ENCODE assay signal across 28 cellular contexts in the genomic region with DNA sequence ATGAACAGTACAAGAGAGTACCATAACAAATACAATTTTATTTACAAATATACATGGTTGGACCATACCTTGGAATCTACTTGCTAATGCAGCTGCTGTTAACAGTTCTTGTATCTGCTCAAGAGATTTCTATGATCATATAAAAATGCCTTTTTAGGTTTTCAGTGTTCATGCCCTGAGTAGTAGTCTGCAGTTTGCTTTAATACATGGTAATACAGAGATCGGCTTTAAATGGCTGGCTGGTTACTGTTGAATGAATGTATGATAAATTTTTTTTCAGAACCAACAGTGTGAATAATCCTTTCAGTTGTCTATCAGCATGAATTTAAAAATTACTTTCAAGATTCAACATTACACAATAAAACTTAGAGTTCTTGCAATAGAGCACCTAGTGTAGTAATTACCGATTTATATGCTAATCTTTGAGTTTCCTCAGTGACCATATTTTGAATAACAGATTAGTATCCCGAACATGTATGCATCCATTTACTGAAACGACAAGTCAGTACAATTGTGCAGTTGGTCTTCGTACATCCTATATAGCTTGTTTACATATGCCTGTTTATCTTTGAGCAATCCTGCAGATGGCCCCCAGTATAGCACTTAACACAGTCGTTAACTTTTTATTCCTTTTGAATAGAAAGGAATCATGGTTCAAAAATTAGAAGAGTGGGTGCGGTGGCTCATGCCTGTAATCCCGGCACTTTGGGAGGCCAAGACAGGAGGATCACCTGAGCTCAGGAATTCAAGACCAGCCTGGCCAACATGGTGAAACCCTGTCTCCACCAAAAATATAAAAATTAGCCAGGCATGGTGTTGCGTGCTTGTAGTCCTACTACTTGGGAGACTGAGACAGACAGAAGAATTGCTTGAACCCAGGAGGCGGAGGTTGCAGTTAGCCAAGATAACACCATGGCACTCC. TPM values are rescaled to one million over a fixed set of nuclear protein-coding genes. Genes with fewer than 3 reads are reported as not detected.
DNase-seq lines count a peak whose midpoint lies in the region; ATAC-seq, FAIRE-seq and TF ChIP-seq lines count a peak whose summit lies in the region.
"Had no signal": no experiment of that assay in that cellular context is flagged by ENCODE, and none has a peak within 500 bp of the region (broad histone marks: within the 10 kb centered on the region; RNA-seq: fewer than 3 reads in every experiment).

No MANE protein-coding gene starts in this region.

- H3K4me1 ChIP-seq in endothelial cell of umbilical vein (ENCODE audit: control insufficient read depth, extremely low read depth, insufficient read depth, low read length): peaks cover 11% of the 10 kb centered on the region
- H3K4me1 ChIP-seq: parathyroid adenoma had no signal

- no peak for ATAC-seq in natural killer cell
- ATAC-seq in natural killer cell treated with Interleukin-12 subunit alpha and Interleukin-12 subunit beta and Interleukin-15 and Interleukin-18, amount 100 ng/mL, for 72 hours: no peak
- ATAC-seq: esophagus mucosa, right cardiac atrium had no signal

- no peak for FAIRE-seq in endothelial cell of umbilical vein (lab: Jason Lieb, UNC)

- intact Hi-C loops in natural killer cell (cut with micrococcal nuclease): no loop called here
- intact Hi-C loops in endothelial cell of umbilical vein (cut with micrococcal nuclease): no loop called here

- peaks cover 30% of the 10 kb centered on the region for H3K79me2 ChIP-seq in endothelial cell of umbilical vein (ENCODE audit: control insufficient read depth, insufficient read depth, low read length)

- H3K36me3 ChIP-seq in endothelial cell of umbilical vein (ENCODE audit: control insufficient read depth in 2 of 2, extremely low read depth in 1 of 2, insufficient read depth in 2 of 2, low read length in 2 of 2): peaks cover 26 to 54% of the 10 kb centered on the region in 2 experiments

- no peak overlapping the region for H3K9ac ChIP-seq in endothelial cell of umbilical vein (replicated peaks; ENCODE audit: extremely low read depth, insufficient read depth, low read length)
- H3K9ac ChIP-seq: parathyroid adenoma had no signal

- no peaks in the 10 kb centered on the region for H3K9me3 Mint-ChIP-seq in natural killer cell
- H3K9me3 Mint-ChIP-seq in natural killer cell treated with Interleukin-12 subunit alpha and Interleukin-12 subunit beta and Interleukin-15 and Interleukin-18, amount 100 ng/mL, for 72 hours: no peaks in the 10 kb centered on the region
- H3K9me3 Mint-ChIP-seq: brain, H9, nephron had no signal

- H3K4me3 ChIP-seq in endothelial cell of umbilical vein (replicated peaks in 1 of 3; ENCODE audit: insufficient read depth in 1 of 3, low read depth in 1 of 3, low read length in 3 of 3): no peak overlapping the region
- H3K4me3 ChIP-seq: hepatocyte, left ventricle myocardium inferior, testis, vagina had no signal

- no peak overlapping the region for H2AFZ ChIP-seq in endothelial cell of umbilical vein (ENCODE audit: low read depth, low read length)
- H2AFZ ChIP-seq: hepatocyte, parathyroid adenoma had no signal

- DNase-seq in natural killer cell (no peak), NAMALWA (ENCODE audit: low spot score) (peak; percentile 42), endothelial cell of umbilical vein (ENCODE audit: low read depth, low spot score) (no peak), dedifferentiated amniotic fluid mesenchymal stem cell (ENCODE audit: extremely low spot score) (no peak), KG1 (lab: John Stamatoyannopoulos, UW) (no peak)
- DNase-seq in natural killer cell treated with Interleukin-12 subunit alpha and Interleukin-12 subunit beta and Interleukin-15 and Interleukin-18, amount 100 ng/mL, for 72 hours (ENCODE audit: low spot score): no peak
- no peak for DNase-seq in stimulated activated CD4-positive, alpha-beta T cell treated with anti-CD3 and anti-CD28 coated beads, Interleukin-4, amount 100 ng/mL, for 24 hours
- DNase-seq: activated CD4-positive, alpha-beta T cell treated with anti-CD3 and anti-CD28 coated beads, Interleukin-2, amount 50 U/mL, for 4 hours; activated CD8-positive, alpha-beta memory T cell treated with anti-CD3 and anti-CD28 coated beads, Interleukin-2, amount 50 U/mL, for 48 hours; activated effector memory CD4-positive, alpha-beta T cell treated with anti-CD3 and anti-CD28 coated beads, Interleukin-2, amount 50 U/mL, for 16 hours; DND-41; effector CD8-positive, alpha-beta T cell; foreskin keratinocyte; H9; left ventricle myocardium inferior; NCI-H1105 treated with DMSO at 0.1 percent for 48 hours; NCI-H2081 treated with DMSO at 0.1 percent for 48 hours; NCI-H774; right cardiac atrium; stimulated activated CD4-positive, alpha-beta T cell treated with anti-CD3 and anti-CD28 coated beads, Interleukin-4, amount 100 ng/mL, for 1 hour; stimulated activated naive CD4-positive, alpha-beta T cell; testis had no signal

- no peaks in the 10 kb centered on the region for H3K9me1 ChIP-seq in endothelial cell of umbilical vein (replicated peaks; ENCODE audit: control insufficient read depth, extremely low read depth, insufficient read depth, low read length)

- dilution Hi-C loops in endothelial cell of umbilical vein (cut with MboI; ENCODE audit: extremely low pct_ligation_motif_present, low sequenced_read_pairs): no loop called here

- H4K20me1 ChIP-seq in endothelial cell of umbilical vein (replicated peaks; ENCODE audit: control insufficient read depth, extremely low read depth, insufficient read depth, low read length): peaks cover 29% of the 10 kb centered on the region

- peak overlapping the region; percentile 45 to 71 for H3K27ac Mint-ChIP-seq in natural killer cell
- no peak overlapping the region for H3K27ac Mint-ChIP-seq in natural killer cell treated with Interleukin-12 subunit alpha and Interleukin-12 subunit beta and Interleukin-15 and Interleukin-18, amount 100 ng/mL, for 72 hours

- H3K4me1 Mint-ChIP-seq in natural killer cell: peaks cover 32 to 39% of the 10 kb centered on the region in 2 donors
- peaks cover 27 to 32% of the 10 kb centered on the region in 2 donors for H3K4me1 Mint-ChIP-seq in natural killer cell treated with Interleukin-12 subunit alpha and Interleukin-12 subunit beta and Interleukin-15 and Interleukin-18, amount 100 ng/mL, for 72 hours (ENCODE audit: low read depth in 2 of 2)

- POLR2A ChIA-PET in endothelial cell of umbilical vein (lab: Charles Lee): no interaction called here

- no peaks in the 10 kb centered on the region for H3K27me3 ChIP-seq in endothelial cell of umbilical vein (ENCODE audit: control insufficient read depth in 2 of 2, insufficient read depth in 2 of 2, low read length in 2 of 2)
- H3K27me3 ChIP-seq: foreskin keratinocyte, hepatocyte, testis, vagina had no signal

- no peaks in the 10 kb centered on the region for H3K27me3 Mint-ChIP-seq in natural killer cell (ENCODE audit: low read depth in 2 of 2)
- no peaks in the 10 kb centered on the region for H3K27me3 Mint-ChIP-seq in natural killer cell treated with Interleukin-12 subunit alpha and Interleukin-12 subunit beta and Interleukin-15 and Interleukin-18, amount 100 ng/mL, for 72 hours
- H3K27me3 Mint-ChIP-seq: brain had no signal

- CTCF ChIA-PET in endothelial cell of umbilical vein (lab: Charles Lee): no interaction called here

- no peak overlapping the region for H3K27ac ChIP-seq in endothelial cell of umbilical vein (ENCODE audit: insufficient read depth, low read depth, low read length)
- H3K27ac ChIP-seq: foreskin keratinocyte, hepatocyte, left ventricle myocardium inferior, parathyroid adenoma, testis, vagina had no signal

- no peak overlapping the region for H3K4me3 Mint-ChIP-seq in natural killer cell
- H3K4me3 Mint-ChIP-seq in natural killer cell treated with Interleukin-12 subunit alpha and Interleukin-12 subunit beta and Interleukin-15 and Interleukin-18, amount 100 ng/mL, for 72 hours: no peak overlapping the region

- BruUV-seq in endothelial cell of umbilical vein (replicated peaks; lab: Mats Ljungman, UMichigan): no TSS peak

- H3K4me2 ChIP-seq in endothelial cell of umbilical vein (ENCODE audit: insufficient read depth, low read length): no peak overlapping the region

- TF ChIP-seq POLR2A in endothelial cell of umbilical vein (IDR thresholded peaks at IDR 0.05; ENCODE audit: low read depth, low read length): no peak

- peaks cover 26% of the 10 kb centered on the region for H3K36me3 Mint-ChIP-seq in natural killer cell
- peaks cover 40% of the 10 kb centered on the region for H3K36me3 Mint-ChIP-seq in natural killer cell treated with Interleukin-12 subunit alpha and Interleukin-12 subunit beta and Interleukin-15 and Interleukin-18, amount 100 ng/mL, for 72 hours

- TF ChIP-seq CTCF in natural killer cell (IDR thresholded peaks at IDR 0.05): no peak
- TF ChIP-seq CTCF in endothelial cell of umbilical vein (IDR thresholded peaks at IDR 0.05; ENCODE audit: extremely low read depth in 1 of 2, insufficient read depth in 1 of 2, low read depth in 1 of 2, low read length in 2 of 2): no peak

- no peaks in the 10 kb centered on the region for H3K9me3 ChIP-seq in endothelial cell of umbilical vein (replicated peaks; ENCODE audit: control insufficient read depth, insufficient read depth, low read length)
- H3K9me3 ChIP-seq: left ventricle myocardium inferior, testis, vagina had no signal

RNA-seq across cellular contexts. Expression of gene SRSF6, which starts 6.4 kb away (rescaled TPM):
- total RNA-seq in natural killer cell (100 to 1,000 TPM; 184 to 252 (median 229) TPM), endothelial cell of umbilical vein (153 and 157 TPM in 2 replicates)
- total RNA-seq in natural killer cell treated with Interleukin-12 subunit alpha and Interleukin-12 subunit beta and Interleukin-15 and Interleukin-18, amount 100 ng/mL, for 72 hours: 100 to 1,000 TPM; 153 to 164 TPM
- polyA plus RNA-seq in endothelial cell of umbilical vein: 52.0 and 61.9 TPM in 2 replicates
- 82.6 and 99.1 TPM in 2 replicates for polyA plus RNA-seq in endothelial cell of umbilical vein (2011; cell fraction: cytosol; rRNA removed)
- polyA plus RNA-seq in endothelial cell of umbilical vein (2011; cell fraction: nucleus; rRNA removed): 330 and 385 TPM in 2 replicates
- polyA plus RNA-seq in endothelial cell of umbilical vein (2012): 112 and 113 TPM in 2 replicates
- polyA minus RNA-seq in endothelial cell of umbilical vein: 95.4 and 111 TPM in 2 replicates
- 104 TPM for polyA minus RNA-seq in endothelial cell of umbilical vein (2011; cell fraction: cytosol; rRNA and poly(A)+ RNA removed)
- polyA minus RNA-seq in endothelial cell of umbilical vein (2011; cell fraction: nucleus; rRNA and poly(A)+ RNA removed): 88.6 and 112 TPM in 2 replicates

RNA-seq across cellular contexts. Expression of gene L3MBTL1, which starts 43.4 kb away (rescaled TPM):
- total RNA-seq in natural killer cell: 10 to 100 TPM; 15.4 to 17.1 (median 17.0) TPM
- total RNA-seq in natural killer cell treated with Interleukin-12 subunit alpha and Interleukin-12 subunit beta and Interleukin-15 and Interleukin-18, amount 100 ng/mL, for 72 hours: 10 to 100 TPM in 1 of 2 donors, 1 to 10 TPM in 1; 7.0 to 12.9 TPM
- total RNA-seq in endothelial cell of umbilical vein: 7.1 and 8.2 TPM in 2 replicates
- polyA plus RNA-seq in endothelial cell of umbilical vein: 4.8 and 5.2 TPM in 2 replicates
- polyA plus RNA-seq in endothelial cell of umbilical vein (2011; cell fraction: cytosol; rRNA removed): 1.4 and 1.9 TPM in 2 replicates
- 36.0 and 46.5 TPM in 2 replicates for polyA plus RNA-seq in endothelial cell of umbilical vein (2011; cell fraction: nucleus; rRNA removed)
- 2.7 and 2.9 TPM in 2 replicates for polyA plus RNA-seq in endothelial cell of umbilical vein (2012)
- polyA minus RNA-seq in endothelial cell of umbilical vein: 12.1 and 12.7 TPM in 2 replicates
- polyA minus RNA-seq in endothelial cell of umbilical vein (2011; cell fraction: cytosol; rRNA and poly(A)+ RNA removed): 5.0 TPM
- polyA minus RNA-seq in endothelial cell of umbilical vein (2011; cell fraction: nucleus; rRNA and poly(A)+ RNA removed): 16.2 and 18.4 TPM in 2 replicates

Comparison
In these comparisons a context has a peak if more than half of its experiments do, and no peak if none do; other contexts are left out.
1. H3K27ac Mint-ChIP-seq: peak in natural killer cell (2 of 2); none in natural killer cell treated with Interleukin-12 subunit alpha and Interleukin-12 subunit beta and Interleukin-15 and Interleukin-18, amount 100 ng/mL, for 72 hours (0 of 2).